Comparison of ENCODE assay signal across 23 cellular contexts in genomic region chr18:53935803-53936202, GRCh38.
A peak's percentile ranks its signal among the peaks of the same experiment; 100 is the strongest.
DNase-seq lines count a peak whose midpoint lies in the region; ATAC-seq, FAIRE-seq and TF ChIP-seq lines count a peak whose summit lies in the region.
"Had no signal": no experiment of that assay in that cellular context is flagged by ENCODE, and none has a peak within 500 bp of the region (broad histone marks: within the 10 kb centered on the region; RNA-seq: fewer than 3 reads in every experiment).

No MANE protein-coding gene starts in this region.

- H4K91ac ChIP-seq in H1 (replicated peaks; ENCODE audit: insufficient read length, low read length) = no peak overlapping the region

- H3K27me3 Mint-ChIP-seq in activated CD8-positive, alpha-beta T cell treated with anti-CD3 and anti-CD28 coated beads for 36 hours = no peaks in the 10 kb centered on the region
- peaks cover 0 to 1% of the 10 kb centered on the region in 2 donors for H3K27me3 Mint-ChIP-seq in CD4-positive, alpha-beta memory T cell

- H3K36me3 ChIP-seq in H1 (ENCODE audit: control insufficient read depth in 2 of 4, insufficient read depth in 4 of 4, low read length in 3 of 4) = no peaks in the 10 kb centered on the region
- H3K36me3 ChIP-seq in CD4-positive, alpha-beta memory T cell (ENCODE audit: insufficient read depth, low read length) = no peaks in the 10 kb centered on the region
- no peaks in the 10 kb centered on the region for H3K36me3 ChIP-seq in aorta (ENCODE audit: control insufficient read depth in 1 of 2, insufficient read depth in 2 of 2, low read length in 1 of 2)
- H3K36me3 ChIP-seq: BLaER1 treated with 17β-estradiol and CSF1 and Interleukin-3, amounts not matched to agents 10 nM and 100 nM had no signal

- peak overlapping the region; percentile 38 for H3K4ac ChIP-seq in H1 (replicated peaks; ENCODE audit: insufficient read length, low read depth, low read length)

- no peak overlapping the region for H3K18ac ChIP-seq in H1 (ENCODE audit: extremely low read depth, low read length)

- H3K27me3 ChIP-seq in H1 (replicated peaks in 1 of 4; ENCODE audit: control insufficient read depth in 3 of 4, extremely low read depth in 1 of 4, insufficient read depth in 3 of 4, low read length in 3 of 4) = no peaks in the 10 kb centered on the region
- H3K27me3 ChIP-seq in CD4-positive, alpha-beta memory T cell (ENCODE audit: insufficient read depth, low read length) = no peaks in the 10 kb centered on the region
- no peaks in the 10 kb centered on the region for H3K27me3 ChIP-seq in aorta (ENCODE audit: control insufficient read depth in 1 of 2, insufficient read depth in 2 of 2, low read length in 1 of 2)
- H3K27me3 ChIP-seq: BLaER1 treated with 17β-estradiol and CSF1 and Interleukin-3, amounts not matched to agents 10 nM and 100 nM had no signal

- H3K27ac ChIP-seq in H1 (ENCODE audit: low read depth, low read length) (no peak overlapping the region), aorta (ENCODE audit: low read depth in 1 of 2, low read length in 2 of 2) (no peak overlapping the region)
- H3K27ac ChIP-seq in CD4-positive, alpha-beta memory T cell (ENCODE audit: low read depth, low read length) = no peak overlapping the region

- no peaks in the 10 kb centered on the region for H3K79me1 ChIP-seq in H1 (ENCODE audit: low read depth, low read length)

- H3K4me1 Mint-ChIP-seq in activated CD8-positive, alpha-beta T cell treated with anti-CD3 and anti-CD28 coated beads for 36 hours (ENCODE audit: low read depth) = no peaks in the 10 kb centered on the region
- no peaks in the 10 kb centered on the region for H3K4me1 Mint-ChIP-seq in CD4-positive, alpha-beta memory T cell
- H3K4me1 Mint-ChIP-seq: B cell; CD8-positive, alpha-beta memory T cell; GM23338; IgD-negative memory B cell had no signal

- H3K4me3 ChIP-seq in H1 (ENCODE audit: extremely low read depth in 1 of 4, insufficient read depth in 2 of 4, low read depth in 3 of 4, low read length in 4 of 4) (no peak overlapping the region), aorta (ENCODE audit: low read length in 2 of 2) (no peak overlapping the region)
- no peak overlapping the region for H3K4me3 ChIP-seq in CD4-positive, alpha-beta memory T cell (ENCODE audit: low read length in 2 of 2)
- H3K4me3 ChIP-seq: BLaER1 treated with 17β-estradiol and CSF1 and Interleukin-3, amounts not matched to agents 10 nM and 100 nM; GM12878; GM23338 had no signal

- no peak overlapping the region for H3K14ac ChIP-seq in H1 (ENCODE audit: insufficient read length)

- H3K79me2 ChIP-seq in H1 (ENCODE audit: control insufficient read depth in 1 of 2, insufficient read depth in 2 of 2, low read length in 2 of 2) = no peaks in the 10 kb centered on the region

- no peak overlapping the region for H3K9ac ChIP-seq in H1 (replicated peaks in 1 of 4; ENCODE audit: extremely low read depth in 1 of 4, low read depth in 3 of 4, low read length in 3 of 4)

- H2AFZ ChIP-seq in H1 (ENCODE audit: low read length) = no peak overlapping the region
- H2AFZ ChIP-seq: GM23338 had no signal

- CTCF ChIA-PET in H1 (lab: Charles Lee; ENCODE audit: partially characterized antibody) = interaction anchor here (0.9 kb wide), 1 partner anchor 160 kb away, joined by 3 read pairs; no protein-coding TSS in a partner anchor
- CTCF ChIA-PET in activated CD8-positive, alpha-beta T cell treated with anti-CD3 and anti-CD28 coated beads for 36 hours (lab: Charles Lee) = no interaction called here
- CTCF ChIA-PET in CD4-positive, alpha-beta memory T cell (lab: Charles Lee; ENCODE audit: partially characterized antibody) = no interaction called here

- FAIRE-seq in H1 (lab: Jason Lieb, UNC) = no peak
- FAIRE-seq: GM12878, GM19239, HepG2 had no signal

- no peak for TF ChIP-seq RAD21 in H1 (IDR thresholded peaks at IDR 0.05 in 1 of 2, conservative IDR thresholded peaks at IDR 0.05 in 1 of 2; ENCODE audit: low read depth in 2 of 2, low read length in 2 of 2)

- no peak for TF ChIP-seq EP300 in H1 (IDR thresholded peaks at IDR 0.05; ENCODE audit: borderline replicate concordance in 1 of 2, low read depth in 2 of 2, low read length in 2 of 2)

- H2BK15ac ChIP-seq in H1 (ENCODE audit: low read length) = no peak overlapping the region

- intact Hi-C loops in activated CD8-positive, alpha-beta T cell treated with anti-CD3 and anti-CD28 coated beads for 36 hours (cut with micrococcal nuclease) = no loop called here
- intact Hi-C loops in CD4-positive, alpha-beta memory T cell (cut with micrococcal nuclease) = no loop called here
- intact Hi-C loops in aorta (cut with DNase I) = no loop called here

- no peaks in the 10 kb centered on the region for H3K36me3 Mint-ChIP-seq in activated CD8-positive, alpha-beta T cell treated with anti-CD3 and anti-CD28 coated beads for 36 hours (ENCODE audit: low read depth)
- H3K36me3 Mint-ChIP-seq in CD4-positive, alpha-beta memory T cell = no peaks in the 10 kb centered on the region
- H3K36me3 Mint-ChIP-seq: CD8-positive, alpha-beta memory T cell; IgD-negative memory B cell had no signal

- H2BK12ac ChIP-seq in H1 (ENCODE audit: low read depth, low read length) = no peak overlapping the region

- POLR2A ChIA-PET in H1 (lab: Charles Lee; ENCODE audit: partially characterized antibody) = no interaction called here
- POLR2A ChIA-PET in activated CD8-positive, alpha-beta T cell treated with anti-CD3 and anti-CD28 coated beads for 36 hours (lab: Charles Lee) = no interaction called here
- POLR2A ChIA-PET in CD4-positive, alpha-beta memory T cell (lab: Charles Lee; ENCODE audit: partially characterized antibody) = no interaction called here

- no peak for TF ChIP-seq POLR2A in H1 (IDR thresholded peaks at IDR 0.05; ENCODE audit: control extremely low read depth in 1 of 2, low read depth in 2 of 2, low read length in 2 of 2)

- H2BK5ac ChIP-seq in H1 (ENCODE audit: low read depth, low read length) = no peak overlapping the region

- no peak overlapping the region for H2BK20ac ChIP-seq in H1 (ENCODE audit: low read length)

- H4K5ac ChIP-seq in H1 (ENCODE audit: insufficient read length, low read depth, low read length) = no peak overlapping the region

- H2BK120ac ChIP-seq in H1 (replicated peaks; ENCODE audit: low read depth, low read length) = no peak overlapping the region

- H4K20me1 ChIP-seq in H1 (replicated peaks in 1 of 2; ENCODE audit: control insufficient read depth in 1 of 2, insufficient read depth in 2 of 2, low read length in 2 of 2) = no peaks in the 10 kb centered on the region
- H4K20me1 ChIP-seq: BLaER1 treated with 17β-estradiol and CSF1 and Interleukin-3, amounts not matched to agents 10 nM and 100 nM had no signal

- H3K4me2 ChIP-seq in H1 (ENCODE audit: insufficient read depth in 1 of 2, low read depth in 2 of 2, low read length in 2 of 2) = no peak overlapping the region
- H3K4me2 ChIP-seq: GM23338 had no signal

- H3K9me3 ChIP-seq in H1 (ENCODE audit: insufficient read depth in 2 of 2, low read depth in 1 of 2, low read length in 1 of 2) = no peaks in the 10 kb centered on the region; a peak in 1 of 4 replicates
- H3K9me3 ChIP-seq in CD4-positive, alpha-beta memory T cell (ENCODE audit: control insufficient read depth in 1 of 2, low read length in 2 of 2) = no peaks in the 10 kb centered on the region
- H3K9me3 ChIP-seq in aorta (ENCODE audit: control insufficient read depth, low read length) = no peaks in the 10 kb centered on the region

- H3K4me3 Mint-ChIP-seq in activated CD8-positive, alpha-beta T cell treated with anti-CD3 and anti-CD28 coated beads for 36 hours = no peak overlapping the region
- no peak overlapping the region for H3K4me3 Mint-ChIP-seq in CD4-positive, alpha-beta memory T cell
- H3K4me3 Mint-ChIP-seq: B cell; CD8-positive, alpha-beta memory T cell; GM23338; HFFc6; IgD-negative memory B cell had no signal

- H2AK5ac ChIP-seq in H1 (ENCODE audit: low read depth, low read length) = no peak overlapping the region

- TF ChIP-seq CTCF in H1 (IDR thresholded peaks at IDR 0.05; ENCODE audit: control extremely low read depth in 1 of 3, insufficient read depth in 1 of 3, low read depth in 1 of 3, low read length in 3 of 3) = no peak
- no peak for TF ChIP-seq CTCF in activated CD8-positive, alpha-beta T cell treated with anti-CD3 and anti-CD28 coated beads for 36 hours (IDR thresholded peaks at IDR 0.05)

- no peak overlapping the region for H3K56ac ChIP-seq in H1 (replicated peaks; ENCODE audit: insufficient read length, low read depth, low read length)

- ATAC-seq in GM18868 (IDR thresholded peaks at IDR 0.05; ENCODE audit: unreplicated experiment) (peak; percentile 44), HG03432 (IDR thresholded peaks at IDR 0.05; ENCODE audit: unreplicated experiment) (peak; percentile 41), aorta (ENCODE audit: low FRiP score) (no peak)
- no peak for ATAC-seq in activated CD8-positive, alpha-beta T cell treated with anti-CD3 and anti-CD28 coated beads for 36 hours
- ATAC-seq: GM12878, GM23338, HCT116, HepG2 had no signal

- no peak overlapping the region for H3K27ac Mint-ChIP-seq in activated CD8-positive, alpha-beta T cell treated with anti-CD3 and anti-CD28 coated beads for 36 hours
- no peak overlapping the region for H3K27ac Mint-ChIP-seq in CD4-positive, alpha-beta memory T cell
- H3K27ac Mint-ChIP-seq: B cell; CD8-positive, alpha-beta memory T cell; GM23338; HFFc6; IgD-negative memory B cell had no signal

- H3K9me3 Mint-ChIP-seq in activated CD8-positive, alpha-beta T cell treated with anti-CD3 and anti-CD28 coated beads for 36 hours = no peaks in the 10 kb centered on the region
- peaks cover 0 to 4% (median under 1%) of the 10 kb centered on the region in 8 donors for H3K9me3 Mint-ChIP-seq in CD4-positive, alpha-beta memory T cell

- H4K8ac ChIP-seq in H1 (ENCODE audit: extremely low read depth, insufficient read depth, low read length) = no peak overlapping the region

- DNase-seq in H1 (ENCODE audit: low read depth in 1 of 2, low spot score in 2 of 2) (no peak), kidney tubule cell (ENCODE audit: low spot score) (peak; percentile 10), aorta (no peak)
- DNase-seq in activated CD8-positive, alpha-beta T cell treated with anti-CD3 and anti-CD28 coated beads for 36 hours = no peak
- DNase-seq in CD4-positive, alpha-beta memory T cell = no peak
- DNase-seq: CD8-positive, alpha-beta memory T cell; COR-L47; DMS 273 treated with DMSO at 0.1 percent for 48 hours; DMS53; DND-41; EL; H7; HFFc6 had no signal

- H3K4me1 ChIP-seq in H1 (replicated peaks in 1 of 4; ENCODE audit: control insufficient read depth in 3 of 4, insufficient read depth in 4 of 4, low read length in 3 of 4) = peaks cover 0 to 2% (median 0%) of the 10 kb centered on the region in 4 experiments; a peak in 1 of 7 replicates
- H3K4me1 ChIP-seq in CD4-positive, alpha-beta memory T cell (ENCODE audit: insufficient read depth, low read length) = no peaks in the 10 kb centered on the region
- no peaks in the 10 kb centered on the region for H3K4me1 ChIP-seq in aorta (ENCODE audit: control insufficient read depth in 1 of 2, insufficient read depth in 2 of 2, low read length in 2 of 2)

- H3K23ac ChIP-seq in H1 (ENCODE audit: insufficient read length) = no peak overlapping the region

- no peaks in the 10 kb centered on the region for H3K23me2 ChIP-seq in H1 (ENCODE audit: low read depth, low read length)

- 83% methylated on average over 2 of the region's 2 CpGs; no CpG with 5 or more reads in 1 of the 2 experiments for WGBS in H1 (ENCODE audit: extremely low coverage in 1 of 2, insufficient coverage in 1 of 2, insufficient read length in 1 of 2, insufficient replicate concordance in 2 of 2, low coverage in 1 of 2, low lambda C conversion rate in 2 of 2, missing lambda C conversion rate in 1 of 2), 2 experiments
- WGBS in aorta, 2 donors = 29 to 30% methylated on average over 2 of the region's 2 CpGs

Comparison
In these comparisons a context has a peak if more than half of its experiments do, and no peak if none do; other contexts are left out.
1. ATAC-seq: peak in GM18868 (single experiment) and HG03432 (single experiment); none in activated CD8-positive, alpha-beta T cell treated with anti-CD3 and anti-CD28 coated beads for 36 hours (single experiment) and aorta (single experiment).